ENCODE assay signal across 1 cellular context in genomic region chr2:3491716-3492474, GRCh38.
TF ChIP-seq lines count a peak whose summit lies in the region.

No MANE protein-coding gene starts in this region.

TF ChIP-seq in HepG2, 621 proteins besides CTCF, POLR2A, EP300 and RAD21 (continued from another document):
- TF ChIP-seq CEBPZ (IDR thresholded peaks at IDR 0.05; ENCODE audit: low read length), result no peak
- 0 out of 2 replicates have a peak, but pooled peaks have one; percentile 7 for TF ChIP-seq NRL (CRISPR knock-in tag; IDR thresholded peaks at IDR 0.05; ENCODE audit: borderline replicate concordance)
- 0 out of 2 replicates have a peak, but pooled peaks have one; percentile 40 for TF ChIP-seq DZIP1 (CRISPR knock-in tag; IDR thresholded peaks at IDR 0.05)
- peak; percentile 26; the same call in 1 of the 2 replicates for TF ChIP-seq ZNF501 (CRISPR knock-in tag; IDR thresholded peaks at IDR 0.05)
- 0 out of 2 replicates have a peak, but pooled peaks have one; percentile 36 for TF ChIP-seq EED (CRISPR knock-in tag; IDR thresholded peaks at IDR 0.05)
- no peak for TF ChIP-seq ZXDC (CRISPR knock-in tag; IDR thresholded peaks at IDR 0.05)
- peak; percentile 38; the same call in 1 of the 2 replicates for TF ChIP-seq MYPOP (CRISPR knock-in tag; IDR thresholded peaks at IDR 0.05)
- 0 out of 2 replicates have a peak, but pooled peaks have one; percentile 6 for TF ChIP-seq ZBTB26 (CRISPR knock-in tag; IDR thresholded peaks at IDR 0.05; ENCODE audit: borderline replicate concordance)
- no peak for TF ChIP-seq NKX3-1 (CRISPR knock-in tag; IDR thresholded peaks at IDR 0.05)
